ENCODE assay signal across 9 cellular contexts in the genomic region with DNA sequence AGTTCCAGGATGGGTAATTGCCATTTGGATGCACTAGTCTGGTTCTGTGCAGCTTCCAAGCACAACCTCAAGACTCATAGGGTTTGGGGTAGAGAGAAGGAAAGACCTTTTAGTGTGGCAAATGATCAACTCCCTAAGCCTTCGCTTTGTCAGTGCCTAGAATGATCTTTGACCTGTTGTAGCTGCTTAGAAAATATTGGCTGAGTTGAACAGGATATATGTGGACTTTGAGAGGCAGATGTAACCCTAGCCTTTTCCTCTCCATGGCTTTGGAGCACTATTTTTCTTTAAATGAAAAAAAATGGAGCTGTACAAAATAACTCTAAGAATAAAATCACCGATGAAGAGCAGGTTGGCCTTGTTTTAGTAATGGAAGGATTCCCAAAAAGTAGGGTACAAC. TPM values are rescaled to one million over a fixed set of nuclear protein-coding genes. Genes with fewer than 3 reads are reported as not detected.
"Had no signal": no experiment of that assay in that cellular context is flagged by ENCODE, and none has a peak within 500 bp of the region (broad histone marks: within the 10 kb centered on the region; RNA-seq: fewer than 3 reads in every experiment).

No MANE protein-coding gene starts in this region.

- H3K4me3 ChIP-seq: GM23338, K562 had no signal

- ATAC-seq: K562 had no signal

- H3K27ac ChIP-seq: HL-60 had no signal

- FAIRE-seq: H1, H54, K562 had no signal

- DNase-seq: H9, HCEC 1CT, IMR-90, KG1 had no signal

RNA-seq across cellular contexts. Expression of gene HLX, which starts 41.7 kb away (rescaled TPM):
- polyA plus RNA-seq: GM23338 had no signal
